Comparison of ENCODE assay signal across 13 cellular contexts in the genomic region with DNA sequence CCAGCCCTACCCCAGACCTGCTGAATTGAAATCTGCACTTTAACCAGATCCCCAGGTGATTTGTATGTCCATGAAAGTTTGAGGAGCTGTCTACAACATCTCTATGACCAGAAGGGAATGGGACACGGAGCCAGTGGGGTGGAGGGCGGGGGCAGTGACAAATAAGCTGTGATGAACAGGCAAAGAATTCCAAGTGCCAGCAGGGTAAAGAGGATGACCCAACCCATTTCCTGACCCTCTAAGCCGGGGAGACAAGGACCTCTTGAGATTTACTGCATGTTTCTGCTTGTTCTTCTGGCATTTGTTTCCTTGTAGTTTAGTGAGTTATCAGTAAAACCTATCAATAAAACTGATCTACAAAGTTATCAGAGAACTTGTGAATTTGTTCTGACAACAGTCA. TPM values are rescaled to one million over a fixed set of nuclear protein-coding genes. Genes with fewer than 3 reads are reported as not detected.
DNase-seq lines count a peak whose midpoint lies in the region; ATAC-seq and TF ChIP-seq lines count a peak whose summit lies in the region.
"Had no signal": no experiment of that assay in that cellular context is flagged by ENCODE, and none has a peak within 500 bp of the region (broad histone marks: within the 10 kb centered on the region; RNA-seq: fewer than 3 reads in every experiment).

No MANE protein-coding gene starts in this region.

- peak overlapping the region; percentile 52 to 85 (median 77) for H3K27ac Mint-ChIP-seq in CD4-positive, alpha-beta memory T cell
- H3K27ac Mint-ChIP-seq in endothelial cell (ENCODE audit: unreplicated experiment) = no peak overlapping the region

- H3K4me1 ChIP-seq in BLaER1 = peaks cover 99% of the 10 kb centered on the region
- H3K4me1 ChIP-seq in CD4-positive, alpha-beta memory T cell (ENCODE audit: insufficient read depth, low read length) = peaks cover 82% of the 10 kb centered on the region
- H3K4me1 ChIP-seq in left lung = peaks cover 5 to 83% of the 10 kb centered on the region in 2 donors
- H3K4me1 ChIP-seq in hepatocyte (ENCODE audit: insufficient read depth) = peaks cover 7% of the 10 kb centered on the region
- H3K4me1 ChIP-seq: Caco-2 had no signal

- CTCF ChIA-PET in CD4-positive, alpha-beta memory T cell (lab: Charles Lee; ENCODE audit: partially characterized antibody) = no interaction called here
- CTCF ChIA-PET in RWPE1 (lab: Yijun Ruan, JAX) = no interaction called here

- H3K4me3 Mint-ChIP-seq in CD4-positive, alpha-beta memory T cell = no peak overlapping the region
- no peak overlapping the region for H3K4me3 Mint-ChIP-seq in endothelial cell (ENCODE audit: unreplicated experiment)

- H3K36me3 ChIP-seq in BLaER1 = peaks cover 99% of the 10 kb centered on the region
- H3K36me3 ChIP-seq in CD4-positive, alpha-beta memory T cell (ENCODE audit: insufficient read depth, low read length) = no peaks in the 10 kb centered on the region
- H3K36me3 ChIP-seq in left lung = peaks cover 0 to 9% of the 10 kb centered on the region in 2 donors
- H3K36me3 ChIP-seq in hepatocyte (replicated peaks; ENCODE audit: insufficient read depth, low read depth) = no peaks in the 10 kb centered on the region

- peaks cover 48 to 73% (median 64%) of the 10 kb centered on the region in 4 donors for H3K4me1 Mint-ChIP-seq in CD4-positive, alpha-beta memory T cell
- H3K4me1 Mint-ChIP-seq in endothelial cell (ENCODE audit: unreplicated experiment) = peaks cover 17% of the 10 kb centered on the region

- no peak for TF ChIP-seq CTCF in RWPE1 (conservative IDR thresholded peaks at IDR 0.05; ENCODE audit: low read depth)
- no peak for TF ChIP-seq CTCF in left lung (IDR thresholded peaks at IDR 0.05)
- TF ChIP-seq CTCF in hepatocyte (IDR thresholded peaks at IDR 0.05; ENCODE audit: poor library complexity) = no peak
- TF ChIP-seq CTCF in endothelial cell (IDR thresholded peaks at IDR 0.05; ENCODE audit: unreplicated experiment) = no peak

- intact Hi-C loops in CD4-positive, alpha-beta memory T cell (cut with micrococcal nuclease) = no loop called here
- intact Hi-C loops in left lung (cut with DNase I) = no loop called here

- H3K27ac ChIP-seq in BLaER1 (no peak overlapping the region), RWPE1 (peak overlapping the region; percentile 58), left lung (peak overlapping the region in 1 of 2 donors; percentile 45), hepatocyte (no peak overlapping the region)
- no peak overlapping the region for H3K27ac ChIP-seq in CD4-positive, alpha-beta memory T cell (ENCODE audit: low read depth, low read length)
- H3K27ac ChIP-seq: coronary artery, skin epidermis had no signal

- H3K4me3 ChIP-seq in BLaER1 = no peak overlapping the region
- H3K4me3 ChIP-seq in CD4-positive, alpha-beta memory T cell (ENCODE audit: low read length in 2 of 2) = no peak overlapping the region
- H3K4me3 ChIP-seq in left lung = no peak overlapping the region
- no peak overlapping the region for H3K4me3 ChIP-seq in hepatocyte
- H3K4me3 ChIP-seq: coronary artery, skin epidermis had no signal

- 65% methylated on average over 3 of the region's 3 CpGs for WGBS in hepatocyte (ENCODE audit: low lambda C conversion rate, missing lambda C conversion rate)

- no peak overlapping the region for H3K9ac ChIP-seq in BLaER1

- no peaks in the 10 kb centered on the region for H3K27me3 Mint-ChIP-seq in CD4-positive, alpha-beta memory T cell
- H3K27me3 Mint-ChIP-seq in endothelial cell (ENCODE audit: unreplicated experiment) = peaks cover 6% of the 10 kb centered on the region

- peaks cover 0 to 4% (median 1%) of the 10 kb centered on the region in 8 donors for H3K9me3 Mint-ChIP-seq in CD4-positive, alpha-beta memory T cell
- H3K9me3 Mint-ChIP-seq in endothelial cell (ENCODE audit: unreplicated experiment) = no peaks in the 10 kb centered on the region

- no peak overlapping the region for H2AFZ ChIP-seq in hepatocyte

- no peaks in the 10 kb centered on the region for H3K9me2 ChIP-seq in hepatocyte (replicated peaks; ENCODE audit: insufficient read depth)

- H3K79me2 ChIP-seq in hepatocyte = peaks cover 100% of the 10 kb centered on the region

- H3K27me3 ChIP-seq in BLaER1 = no peaks in the 10 kb centered on the region
- no peaks in the 10 kb centered on the region for H3K27me3 ChIP-seq in CD4-positive, alpha-beta memory T cell (ENCODE audit: insufficient read depth, low read length)
- H3K27me3 ChIP-seq in left lung = no peaks in the 10 kb centered on the region
- no peaks in the 10 kb centered on the region for H3K27me3 ChIP-seq in hepatocyte

- peak; percentile 70 for ATAC-seq in left lung

- DNase-seq in CD4-positive, alpha-beta memory T cell = no peak
- DNase-seq in RWPE1 (ENCODE audit: low spot score) (no peak), left lung (no peak), midbrain (lab: John Stamatoyannopoulos, UW) (no peak), hepatocyte (ENCODE audit: low spot score) (no peak), endothelial cell (ENCODE audit: low spot score) (no peak)
- DNase-seq: amygdala, Caco-2, NCI-H2171 treated with DMSO at 0.1 percent for 48 hours, SIG-M5 had no signal

- H4K20me1 ChIP-seq in BLaER1 (peaks cover 100% of the 10 kb centered on the region), hepatocyte (ENCODE audit: insufficient read depth, poor library complexity, severe bottlenecking) (peaks cover 56% of the 10 kb centered on the region)

- H3K4me2 ChIP-seq in BLaER1 (peak overlapping the region; percentile 39), hepatocyte (no peak overlapping the region)

- peaks cover 25% of the 10 kb centered on the region in 2 donors for H3K36me3 Mint-ChIP-seq in CD4-positive, alpha-beta memory T cell
- H3K36me3 Mint-ChIP-seq in endothelial cell (ENCODE audit: low read depth, unreplicated experiment) = peaks cover 29% of the 10 kb centered on the region

- H3K9me3 ChIP-seq in BLaER1 (no peaks in the 10 kb centered on the region), left lung (no peaks in the 10 kb centered on the region), hepatocyte (ENCODE audit: low read depth) (no peaks in the 10 kb centered on the region)
- no peaks in the 10 kb centered on the region for H3K9me3 ChIP-seq in CD4-positive, alpha-beta memory T cell (ENCODE audit: control insufficient read depth in 1 of 2, low read length in 2 of 2)
- H3K9me3 ChIP-seq: Caco-2 had no signal

- POLR2A ChIA-PET in CD4-positive, alpha-beta memory T cell (lab: Charles Lee; ENCODE audit: partially characterized antibody) = no interaction called here
- POLR2A ChIA-PET in RWPE1 (lab: Yijun Ruan, JAX; ENCODE audit: low non-redundant PET) = no interaction called here

RNA-seq across cellular contexts. Expression of a gene that starts 8.7 kb away (rescaled TPM):
- 10 to 100 TPM; 18.2 to 19.4 TPM for total RNA-seq in CD4-positive, alpha-beta memory T cell
- polyA plus RNA-seq in CD4-positive, alpha-beta memory T cell = under 1 TPM; 0.03 to 0.57 TPM
- total RNA-seq in left lung (10 to 100 TPM; 16.6 to 32.1 TPM), hepatocyte (11.5 and 14.5 TPM in 2 replicates), endothelial cell (ENCODE audit: unreplicated experiment) (23.0 TPM)
- 3.6 TPM in 2 replicates for polyA plus RNA-seq in hepatocyte
